Comparison of ENCODE assay signal across 19 cellular contexts in genomic region chr6:101847690-101848089, GRCh38.
"Had no signal": no experiment of that assay in that cellular context is flagged by ENCODE, and none has a peak within 500 bp of the region (broad histone marks: within the 10 kb centered on the region; RNA-seq: fewer than 3 reads in every experiment).

No MANE protein-coding gene starts in this region.

- ATAC-seq: activated CD8-positive, alpha-beta T cell treated with anti-CD3 and anti-CD28 coated beads for 36 hours; esophagus mucosa; gastroesophageal sphincter; heart left ventricle had no signal

- H3K27ac Mint-ChIP-seq: activated CD8-positive, alpha-beta T cell treated with anti-CD3 and anti-CD28 coated beads for 36 hours; immature natural killer cell; nephron had no signal

- H3K27me3 Mint-ChIP-seq: activated CD8-positive, alpha-beta T cell treated with anti-CD3 and anti-CD28 coated beads for 36 hours had no signal

- H3K4me1 Mint-ChIP-seq: immature natural killer cell, nephron had no signal

- H3K27me3 ChIP-seq: gastroesophageal sphincter, heart left ventricle, thyroid gland had no signal

- H3K36me3 ChIP-seq: gastroesophageal sphincter, heart left ventricle, thyroid gland, WERI-Rb-1 had no signal

- H3K9me3 Mint-ChIP-seq: nephron had no signal

- H3K36me3 Mint-ChIP-seq: immature natural killer cell had no signal

- DNase-seq: activated CD4-positive, alpha-beta T cell treated with anti-CD3 and anti-CD28 coated beads for 4 hours; activated CD8-positive, alpha-beta T cell treated with anti-CD3 and anti-CD28 coated beads for 36 hours; activated effector memory CD4-positive, alpha-beta T cell treated with Interleukin-2 at 50 U/mL for 16 hours; activated naive CD4-positive, alpha-beta T cell treated with anti-CD3 and anti-CD28 coated beads, Interleukin-2, amount 50 U/mL, for 16 hours; activated T-cell treated with anti-CD3 and anti-CD28 coated beads, Interleukin-2, amount 50 U/mL, for 48 hours; aorta; heart left ventricle; immature natural killer cell; midbrain; occipital lobe; stimulated activated CD8-positive, alpha-beta memory T cell treated with anti-CD3 and anti-CD28 coated beads, Interleukin-4, amount 100 ng/mL, for 48 hours; stimulated activated naive CD4-positive, alpha-beta T cell; thyroid gland; WERI-Rb-1 had no signal

- H3K27ac ChIP-seq: coronary artery, gastroesophageal sphincter, heart left ventricle, SK-N-MC, thyroid gland, WERI-Rb-1 had no signal

- H3K4me1 ChIP-seq: gastroesophageal sphincter, heart left ventricle, thyroid gland had no signal

- H3K4me3 ChIP-seq: coronary artery, gastroesophageal sphincter, heart left ventricle, SK-N-MC, thyroid gland had no signal

- H3K4me3 Mint-ChIP-seq: activated CD8-positive, alpha-beta T cell treated with anti-CD3 and anti-CD28 coated beads for 36 hours; immature natural killer cell; nephron had no signal
